9 cellular contexts compared by ENCODE assay signal in genomic region chr7:151233804-151234203, GRCh38. TPM values are rescaled to one million over a fixed set of nuclear protein-coding genes. Genes with fewer than 3 reads are reported as not detected.
DNase-seq lines count a peak whose midpoint lies in the region; ATAC-seq and TF ChIP-seq lines count a peak whose summit lies in the region.
"Had no signal": no experiment of that assay in that cellular context is flagged by ENCODE, and none has a peak within 500 bp of the region (broad histone marks: within the 10 kb centered on the region; RNA-seq: fewer than 3 reads in every experiment).

No MANE protein-coding gene starts in this region.

- no peak for ATAC-seq in HG02678 (IDR thresholded peaks at IDR 0.05; ENCODE audit: unreplicated experiment)
- no peak for ATAC-seq in HG03442 (IDR thresholded peaks at IDR 0.05; ENCODE audit: unreplicated experiment)

- peaks cover 61% of the 10 kb centered on the region for H3K79me2 ChIP-seq in ACC112 (ENCODE audit: control insufficient read depth, insufficient read depth, low read length, unreplicated experiment)

- no peaks in the 10 kb centered on the region for H3K9me3 Mint-ChIP-seq in MCF 10A (ENCODE audit: unreplicated experiment)

- peaks cover 21% of the 10 kb centered on the region for H3K4me1 ChIP-seq in ACC112 (ENCODE audit: control insufficient read depth, insufficient read depth, low read length, unreplicated experiment)
- H3K4me1 ChIP-seq in mucosa of stomach (ENCODE audit: control insufficient read depth, insufficient read depth, low read length), result peaks cover 15% of the 10 kb centered on the region

- H3K36me3 ChIP-seq in ACC112 (ENCODE audit: insufficient read depth, low read length), result peaks cover 7% of the 10 kb centered on the region; the same call in 1 of the 2 replicates
- peaks cover 7% of the 10 kb centered on the region for H3K36me3 ChIP-seq in mucosa of stomach (ENCODE audit: control insufficient read depth, insufficient read depth, low read length)

- H3K4me3 ChIP-seq in ACC112 (ENCODE audit: low read depth, low read length) (peak overlapping the region; percentile 83), HL-60 (replicated peaks; ENCODE audit: insufficient read depth, low read length) (peak overlapping the region; percentile 93), mucosa of stomach (ENCODE audit: low read length) (no peak overlapping the region)

- DNase-seq in HL-60 (ENCODE audit: low read depth in 1 of 2, low spot score in 1 of 2) (no peak), MCF 10A (ENCODE audit: unreplicated experiment) (no peak), COLO668 (lab: John Stamatoyannopoulos, UW; ENCODE audit: unreplicated experiment) (no peak), mucosa of gallbladder (ENCODE audit: low spot score) (no peak)

- BruUV-seq in MCF 10A (replicated peaks; lab: Mats Ljungman, UMichigan), result no TSS peak

- no peaks in the 10 kb centered on the region for H3K27me3 Mint-ChIP-seq in MCF 10A (ENCODE audit: insufficient read depth, unreplicated experiment)

- TF ChIP-seq CTCF in HL-60 (IDR thresholded peaks at IDR 0.05; ENCODE audit: insufficient read depth, low read length), result no peak
- no peak for TF ChIP-seq CTCF in MCF 10A (IDR thresholded peaks at IDR 0.05; ENCODE audit: unreplicated experiment)

- no peak overlapping the region for H3K27ac Mint-ChIP-seq in MCF 10A (ENCODE audit: low read depth, unreplicated experiment)

- H3K4me1 Mint-ChIP-seq in MCF 10A (ENCODE audit: insufficient read depth, unreplicated experiment), result peaks cover 16% of the 10 kb centered on the region

- H3K4me3 Mint-ChIP-seq in MCF 10A (ENCODE audit: unreplicated experiment), result peak overlapping the region; percentile 93

- intact Hi-C loops in MCF 10A (cut with micrococcal nuclease), result no loop called here

- H3K36me3 Mint-ChIP-seq in MCF 10A (ENCODE audit: insufficient read depth, unreplicated experiment), result peaks cover 38% of the 10 kb centered on the region

- H3K27me3 ChIP-seq in ACC112 (ENCODE audit: insufficient read depth, low read length) (no peaks in the 10 kb centered on the region), HL-60 (ENCODE audit: insufficient read depth, poor library complexity, severe bottlenecking) (no peaks in the 10 kb centered on the region), mucosa of stomach (ENCODE audit: control insufficient read depth, insufficient read depth, low read length) (no peaks in the 10 kb centered on the region)
- H3K27me3 ChIP-seq: SJCRH30 had no signal

- H3K27ac ChIP-seq in ACC112 (ENCODE audit: low read depth, low read length), result peak overlapping the region; percentile 72
- peak overlapping the region; percentile 79; the same call in 1 of the 2 replicates for H3K27ac ChIP-seq in HL-60 (replicated peaks)

- peak overlapping the region; percentile 79 for H3K9ac ChIP-seq in mucosa of stomach (ENCODE audit: low read length)

- POLR2A ChIA-PET in MCF 10A (lab: Yijun Ruan, JAX), result interaction anchor here (2.1 kb wide), 1 partner anchor 9 kb away, joined by 7 read pairs; no protein-coding TSS in a partner anchor

- H3K9me3 ChIP-seq in mucosa of stomach (ENCODE audit: control insufficient read depth, low read length), result no peaks in the 10 kb centered on the region
- H3K9me3 ChIP-seq: SJCRH30 had no signal

- CTCF ChIA-PET in MCF 10A (lab: Yijun Ruan, JAX), result interaction anchor here (0.8 to 3.7 kb wide), 4 partner anchors 10 to 70 kb away, joined by 3 to 21 read pairs (median 7); no protein-coding TSS in a partner anchor

- H2AFZ ChIP-seq in ACC112 (ENCODE audit: low read length, unreplicated experiment), result no peak overlapping the region

RNA-seq across cellular contexts. Expression of gene CHPF2, which starts 1.5 kb away (rescaled TPM):
- total RNA-seq in MCF 10A (2022) (28.2 and 33.8 TPM in 2 replicates), mucosa of gallbladder (52.3 TPM)

RNA-seq across cellular contexts. Expression of gene ABCF2, which starts 6.8 kb away (rescaled TPM):
- total RNA-seq in MCF 10A (2022) (47.3 and 72.4 TPM in 2 replicates), mucosa of gallbladder (25.3 TPM)

RNA-seq across cellular contexts. Expression of gene SMARCD3, which starts 14.7 kb away (rescaled TPM):
- total RNA-seq in MCF 10A (2022) (3.8 and 5.3 TPM in 2 replicates), mucosa of gallbladder (56.3 TPM)

RNA-seq across cellular contexts. Expression of gene H2BK1, which starts 23.5 kb away (rescaled TPM):
- not detected in 2 replicates for total RNA-seq in MCF 10A (2022)
- not detected for total RNA-seq in mucosa of gallbladder
- total RNA-seq: SJCRH30 had no signal

RNA-seq across cellular contexts. Expression of gene ASB10, which starts 46.8 kb away (rescaled TPM):
- not detected in 2 replicates for total RNA-seq in MCF 10A (2022)
- total RNA-seq in mucosa of gallbladder, result not detected
- total RNA-seq: SJCRH30 had no signal
